Comparison of ENCODE assay signal across 16 cellular contexts in the genomic region with DNA sequence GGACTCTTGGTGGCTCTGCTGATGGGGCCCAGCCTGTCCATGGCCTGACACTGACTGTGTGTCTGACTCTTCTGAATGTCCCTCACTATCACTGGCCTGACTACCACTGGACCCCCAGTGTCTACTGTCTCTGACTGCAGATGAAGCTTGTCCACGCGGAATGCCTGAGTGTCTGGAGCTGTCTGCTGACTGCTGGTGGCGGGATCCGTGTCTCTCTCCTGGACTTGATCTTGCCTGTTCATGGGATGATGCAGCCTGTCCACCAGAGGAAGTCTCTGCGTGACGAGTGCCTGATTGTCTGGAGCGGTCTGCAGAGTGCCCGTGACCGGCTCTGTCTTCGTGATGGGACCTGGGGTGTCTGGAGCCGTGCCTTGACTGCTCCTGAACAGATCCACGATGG. TPM values are rescaled to one million over a fixed set of nuclear protein-coding genes. Genes with fewer than 3 reads are reported as not detected.
"Had no signal": no experiment of that assay in that cellular context is flagged by ENCODE, and none has a peak within 500 bp of the region (broad histone marks: within the 10 kb centered on the region; RNA-seq: fewer than 3 reads in every experiment).

No MANE protein-coding gene starts in this region.

RNA-seq across cellular contexts. Expression of gene FLG, which starts 20.3 kb away (rescaled TPM):
- total RNA-seq: natural killer cell treated with Interleukin-12 subunit alpha and Interleukin-12 subunit beta and Interleukin-15 and Interleukin-18, amount 100 ng/mL, for 72 hours; neural crest cell; omental fat pad; ovary; pulmonary artery endothelial cell; right atrium auricular region; right lobe of liver; smooth muscle cell; subcutaneous adipose tissue; tibial nerve; upper lobe of right lung had no signal
- polyA plus RNA-seq: naive thymus-derived CD8-positive, alpha-beta T cell; smooth muscle cell had no signal

RNA-seq across cellular contexts. Expression of gene FLG2, which starts 55.0 kb away (rescaled TPM):
- total RNA-seq: myocyte; natural killer cell treated with Interleukin-12 subunit alpha and Interleukin-12 subunit beta and Interleukin-15 and Interleukin-18, amount 100 ng/mL, for 72 hours; neural crest cell; omental fat pad; ovary; pulmonary artery endothelial cell; right atrium auricular region; right lobe of liver; smooth muscle cell; thyroid gland; tibial nerve; upper lobe of right lung; urinary bladder; uterus had no signal
- polyA plus RNA-seq: ovary, smooth muscle cell, urinary bladder had no signal
